Comparison of ENCODE assay signal across 22 cellular contexts in the genomic region with DNA sequence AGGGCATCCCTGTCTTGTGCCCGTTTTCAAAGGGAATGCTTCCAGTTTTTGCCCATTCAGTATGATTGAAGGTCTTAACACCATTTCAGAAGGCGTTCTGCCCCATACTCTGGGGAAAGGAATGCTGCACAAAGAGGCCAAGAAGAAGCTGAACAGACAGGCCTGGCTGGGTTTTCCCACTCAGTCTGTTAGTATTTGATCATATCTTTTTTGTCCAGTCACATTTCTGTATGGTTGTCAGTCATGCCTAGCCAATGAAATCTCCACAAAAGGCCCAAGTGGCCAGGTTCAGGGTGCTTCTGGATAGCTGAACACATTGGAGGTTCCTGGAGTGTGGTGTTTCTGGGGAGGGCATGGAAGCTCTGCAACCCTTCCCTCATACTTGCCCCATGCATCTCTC.
"Had no signal": no experiment of that assay in that cellular context is flagged by ENCODE, and none has a peak within 500 bp of the region (broad histone marks: within the 10 kb centered on the region; RNA-seq: fewer than 3 reads in every experiment).

No MANE protein-coding gene starts in this region.

- H3K27me3 Mint-ChIP-seq: activated naive CD4-positive, alpha-beta T cell treated with anti-CD3 and anti-CD28 coated beads, Interleukin-2, amount 10 ng/mL, durations not matched to agents 7 days and 5 days; dendritic cell treated with granulocyte-macrophage colony-stimulating factor and Interleukin-4, amounts not matched to agents 40 ng/mL and 50 ng/mL, for 4 days; memory B cell; naive thymus-derived CD4-positive, alpha-beta T cell had no signal

- H3K9ac ChIP-seq: neural progenitor cell had no signal

- H3K4me3 ChIP-seq: gastrocnemius medialis, heart right ventricle, neural progenitor cell, ovary, psoas muscle, right lobe of liver, thyroid gland had no signal

- H3K9me3 ChIP-seq: gastrocnemius medialis, ovary, psoas muscle, right lobe of liver, thyroid gland had no signal

- H3K27ac Mint-ChIP-seq: dendritic cell treated with granulocyte-macrophage colony-stimulating factor and Interleukin-4, amounts not matched to agents 40 ng/mL and 50 ng/mL, for 4 days; memory B cell; naive thymus-derived CD4-positive, alpha-beta T cell; neural progenitor cell had no signal

- H3K4me1 ChIP-seq: right lobe of liver had no signal

- H3K4me1 Mint-ChIP-seq: activated naive CD4-positive, alpha-beta T cell treated with anti-CD3 and anti-CD28 coated beads, Interleukin-2, amount 10 ng/mL, durations not matched to agents 7 days and 5 days had no signal

- H3K27me3 ChIP-seq: gastrocnemius medialis, heart right ventricle, neural progenitor cell, ovary, right lobe of liver, thyroid gland had no signal

- H3K4me2 ChIP-seq: neural progenitor cell had no signal

- ATAC-seq: activated T-cell treated with anti-CD3 and anti-CD28 coated beads, Interleukin-2, amount 50 U/mL, for 4 hours; gastrocnemius medialis; naive thymus-derived CD4-positive, alpha-beta T cell; psoas muscle; right lobe of liver had no signal

- H3K27ac ChIP-seq: gastrocnemius medialis, neural progenitor cell, psoas muscle, right lobe of liver had no signal

- H3K36me3 ChIP-seq: gastrocnemius medialis, heart right ventricle, neural progenitor cell, ovary, right lobe of liver, thyroid gland had no signal

- H3K9me3 Mint-ChIP-seq: dendritic cell treated with granulocyte-macrophage colony-stimulating factor and Interleukin-4, amounts not matched to agents 40 ng/mL and 50 ng/mL, for 4 days had no signal

- H3K4me3 Mint-ChIP-seq: activated naive CD4-positive, alpha-beta T cell treated with anti-CD3 and anti-CD28 coated beads, Interleukin-2, amount 10 ng/mL, durations not matched to agents 7 days and 5 days; activated T-cell treated with anti-CD3 and anti-CD28 coated beads, Interleukin-2, amount 50 U/mL, for 4 hours; dendritic cell treated with granulocyte-macrophage colony-stimulating factor and Interleukin-4, amounts not matched to agents 40 ng/mL and 50 ng/mL, for 4 days; memory B cell; naive thymus-derived CD4-positive, alpha-beta T cell; neural progenitor cell had no signal

- DNase-seq: activated CD4-positive, alpha-beta T cell treated with anti-CD3 and anti-CD28 coated beads, Interleukin-2, amount 50 U/mL, for 1 hour; activated CD4-positive, CD25-positive, alpha-beta regulatory T cell treated with anti-CD3 and anti-CD28 coated beads, Interleukin-2, amount 50 U/mL, for 72 hours; activated CD8-positive, alpha-beta memory T cell treated with anti-CD3 and anti-CD28 coated beads, Interleukin-2, amount 50 U/mL, for 4 hours; activated effector memory CD4-positive, alpha-beta T cell treated with Interleukin-2 at 50 U/mL for 16 hours; activated naive CD4-positive, alpha-beta T cell treated with anti-CD3 and anti-CD28 coated beads, Interleukin-2, amount 10 ng/mL, durations not matched to agents 7 days and 5 days; activated T-cell treated with anti-CD3 and anti-CD28 coated beads, Interleukin-2, amount 50 U/mL, for 4 hours; aorta; effector memory CD4-positive, alpha-beta T cell; erythroblast; gastrocnemius medialis; heart right ventricle; kidney glomerular epithelial cell; naive thymus-derived CD4-positive, alpha-beta T cell; ovary; psoas muscle; right lobe of liver; stimulated activated naive CD4-positive, alpha-beta T cell; T1000; thyroid gland had no signal

- H2AFZ ChIP-seq: neural progenitor cell had no signal
